ENCODE assay signal across 13 cellular contexts in genomic region chr2:10404324-10405143, GRCh38. TPM values are rescaled to one million over a fixed set of nuclear protein-coding genes. Genes with fewer than 3 reads are reported as not detected.
DNase-seq lines count a peak whose midpoint lies in the region; ATAC-seq, FAIRE-seq and TF ChIP-seq lines count a peak whose summit lies in the region.
"Had no signal": no experiment of that assay in that cellular context is flagged by ENCODE, and none has a peak within 500 bp of the region (broad histone marks: within the 10 kb centered on the region; RNA-seq: fewer than 3 reads in every experiment).

No MANE protein-coding gene starts in this region.

- peaks cover 7% of the 10 kb centered on the region for H3K27me3 Mint-ChIP-seq in astrocyte (ENCODE audit: low read depth, unreplicated experiment)
- H3K27me3 Mint-ChIP-seq: T-cell had no signal

- H3K27ac ChIP-seq in astrocyte (ENCODE audit: low read depth, low read length) (peak overlapping the region; percentile 61), heart right ventricle (peak overlapping the region; percentile 9 to 87 (median 70)), skin epidermis (peak overlapping the region in 16 of 21 experiments; percentile 22 to 82 (median 59)), hepatocyte (no peak overlapping the region), Karpas-422 (ENCODE audit: low read length) (no peak overlapping the region)

- peak overlapping the region; percentile 64 for H3K9ac ChIP-seq in astrocyte (ENCODE audit: low read length)
- no peak overlapping the region for H3K9ac ChIP-seq in Karpas-422 (ENCODE audit: low read length)

- FAIRE-seq in astrocyte (lab: Jason Lieb, UNC), result no peak
- FAIRE-seq: endometrium had no signal

- H3K36me3 ChIP-seq in astrocyte (ENCODE audit: insufficient read depth, low read length) (no peaks in the 10 kb centered on the region), heart right ventricle (peaks cover 0 to 3% (median 0%) of the 10 kb centered on the region in 9 donors), hepatocyte (replicated peaks; ENCODE audit: insufficient read depth, low read depth) (no peaks in the 10 kb centered on the region), Karpas-422 (ENCODE audit: insufficient read depth, low read length) (no peaks in the 10 kb centered on the region)

- H3K9me2 ChIP-seq in hepatocyte (replicated peaks; ENCODE audit: insufficient read depth) (no peaks in the 10 kb centered on the region), Karpas-422 (replicated peaks; ENCODE audit: insufficient read depth, low read length) (no peaks in the 10 kb centered on the region)

- peak overlapping the region; percentile 62 for H2AFZ ChIP-seq in astrocyte (ENCODE audit: low read depth, low read length)
- no peak overlapping the region for H2AFZ ChIP-seq in hepatocyte
- no peak overlapping the region for H2AFZ ChIP-seq in Karpas-422 (ENCODE audit: low read length)

- H3K4me3 ChIP-seq in astrocyte (ENCODE audit: insufficient read depth, low read depth, low read length), result no peak overlapping the region
- H3K4me3 ChIP-seq in heart right ventricle, result peak overlapping the region in 3 of 10 donors; percentile 1 to 21 (median 16)
- H3K4me3 ChIP-seq in skin epidermis, result no peak overlapping the region
- no peak overlapping the region for H3K4me3 ChIP-seq in hepatocyte
- H3K4me3 ChIP-seq in Karpas-422 (ENCODE audit: low read length), result no peak overlapping the region

- H3K4me1 ChIP-seq in astrocyte (ENCODE audit: insufficient read depth, low read length) (peaks cover 50% of the 10 kb centered on the region), heart right ventricle (peaks cover 23 to 96% (median 80%) of the 10 kb centered on the region in 9 donors), hepatocyte (ENCODE audit: insufficient read depth) (peaks cover 23% of the 10 kb centered on the region), Karpas-422 (ENCODE audit: low read length) (peaks cover 7% of the 10 kb centered on the region)

- H3K79me2 ChIP-seq in astrocyte (ENCODE audit: insufficient read depth, low read length) (no peaks in the 10 kb centered on the region), hepatocyte (no peaks in the 10 kb centered on the region), Karpas-422 (ENCODE audit: low read length) (no peaks in the 10 kb centered on the region)

- H3K27ac Mint-ChIP-seq in astrocyte (ENCODE audit: unreplicated experiment), result no peak overlapping the region

- H4K20me1 ChIP-seq in astrocyte (ENCODE audit: insufficient read depth, low read length), result no peaks in the 10 kb centered on the region
- no peaks in the 10 kb centered on the region for H4K20me1 ChIP-seq in hepatocyte (ENCODE audit: insufficient read depth, poor library complexity, severe bottlenecking)
- H4K20me1 ChIP-seq in Karpas-422 (ENCODE audit: insufficient read depth, low read depth, low read length), result 0 out of 2 replicates have a peak, but pooled peaks cover 4% of the 10 kb centered on the region

- no peaks in the 10 kb centered on the region for H3K9me3 Mint-ChIP-seq in astrocyte (ENCODE audit: unreplicated experiment)
- H3K9me3 Mint-ChIP-seq: T-cell had no signal

- 70% methylated on average over 20 of the region's 20 CpGs for WGBS in heart right ventricle, 2 donors
- whole genome bisulfite sequencing in hepatocyte (ENCODE audit: low lambda C conversion rate, missing lambda C conversion rate), result 90% methylated on average over 20 of the region's 20 CpGs

- TF ChIP-seq CTCF in astrocyte (IDR thresholded peaks at IDR 0.05; ENCODE audit: insufficient read depth, low read depth, low read length), result no peak
- TF ChIP-seq CTCF in heart right ventricle (IDR thresholded peaks at IDR 0.05), result no peak
- TF ChIP-seq CTCF in hepatocyte (IDR thresholded peaks at IDR 0.05; ENCODE audit: poor library complexity), result no peak

- DNase-seq in G401 (ENCODE audit: low spot score), result peak; percentile 55
- DNase-seq in astrocyte (ENCODE audit: low read depth), result no peak
- DNase-seq in heart right ventricle, result no peak
- no peak for DNase-seq in hepatocyte (ENCODE audit: low spot score)
- DNase-seq in activated CD8-positive, alpha-beta memory T cell treated with anti-CD3 and anti-CD28 coated beads, Interleukin-2, amount 50 U/mL, for 4 hours, result no peak
- no peak for DNase-seq in Karpas-422
- DNase-seq: activated T-cell treated with anti-CD3 and anti-CD28 coated beads, Interleukin-2, amount 50 U/mL, for 48 hours; NCI-H2227 treated with DMSO at 0.1 percent for 48 hours; T-cell had no signal

- in situ Hi-C loops in G401 (cut with HindIII; ENCODE audit: low sequenced_read_pairs), result no loop called here

- H3K4me2 ChIP-seq in astrocyte (ENCODE audit: low read length) (peak overlapping the region; percentile 75), hepatocyte (no peak overlapping the region), Karpas-422 (ENCODE audit: low read depth, low read length, poor library complexity, severe bottlenecking) (no peak overlapping the region)

- H3K4me3 Mint-ChIP-seq in astrocyte (ENCODE audit: unreplicated experiment), result no peak overlapping the region
- H3K4me3 Mint-ChIP-seq: T-cell had no signal

- H3K9me3 ChIP-seq in astrocyte (ENCODE audit: insufficient read depth, low read depth, low read length) (no peaks in the 10 kb centered on the region), heart right ventricle (no peaks in the 10 kb centered on the region), hepatocyte (ENCODE audit: low read depth) (no peaks in the 10 kb centered on the region), Karpas-422 (ENCODE audit: low read length) (peaks cover 7% of the 10 kb centered on the region)

- peaks cover 14% of the 10 kb centered on the region for H3K4me1 Mint-ChIP-seq in astrocyte (ENCODE audit: low read depth, unreplicated experiment)

- H3K36me3 Mint-ChIP-seq in astrocyte (ENCODE audit: low read depth, unreplicated experiment), result peaks cover 7% of the 10 kb centered on the region

- ATAC-seq in heart right ventricle, result peak in 6 of 8 donors; percentile 17 to 69 (median 36)
- no peak for ATAC-seq in GM18502 (IDR thresholded peaks at IDR 0.05; ENCODE audit: poor library complexity, unreplicated experiment)
- ATAC-seq: left lobe of liver, T-cell had no signal

- intact Hi-C loops in heart right ventricle (cut with DNase I), result loop anchor here in 9 of 10 donors (5.0 to 10.0 kb wide), 8 partner anchors 72 to 282 kb away; partner anchors contain the start of genes HPCAL1 (in 4 of the 9) and RRM2 (in 3 of the 9)

- H3K27me3 ChIP-seq in astrocyte (ENCODE audit: insufficient read depth, low read length) (no peaks in the 10 kb centered on the region), heart right ventricle (no peaks in the 10 kb centered on the region), hepatocyte (no peaks in the 10 kb centered on the region), Karpas-422 (ENCODE audit: low read length) (no peaks in the 10 kb centered on the region)

RNA-seq across cellular contexts. Expression of gene ODC1, which starts 43.6 kb away (rescaled TPM):
- 382 and 511 TPM in 2 replicates for total RNA-seq in G401 (2014; rRNA removed; shearing (Covaris generic))
- total RNA-seq in astrocyte, result 85.3 and 119 TPM in 2 replicates
- 10 to 100 TPM; 25.4 to 92.8 (median 56.0) TPM for total RNA-seq in heart right ventricle
- polyA plus RNA-seq in heart right ventricle, result 10 to 100 TPM in 1 of 2 donors, 1 to 10 TPM in 1; 4.1 to 81.9 TPM
- 140 and 165 TPM in 2 replicates for total RNA-seq in hepatocyte
- polyA plus RNA-seq in hepatocyte, result 92.0 and 92.8 TPM in 2 replicates
- total RNA-seq in Karpas-422 (2014; rRNA removed; shearing (Covaris generic); ENCODE audit: low replicate concordance), result 247 and 289 TPM in 2 replicates

Comparison
In these comparisons a context has a peak if more than half of its experiments do, and no peak if none do; other contexts are left out.
1. H3K27ac ChIP-seq: peak in astrocyte (single experiment), heart right ventricle (10 of 10) and skin epidermis (16 of 21); none in hepatocyte (single experiment) and Karpas-422 (single experiment).